16 cellular contexts compared by ENCODE assay signal in the genomic region with DNA sequence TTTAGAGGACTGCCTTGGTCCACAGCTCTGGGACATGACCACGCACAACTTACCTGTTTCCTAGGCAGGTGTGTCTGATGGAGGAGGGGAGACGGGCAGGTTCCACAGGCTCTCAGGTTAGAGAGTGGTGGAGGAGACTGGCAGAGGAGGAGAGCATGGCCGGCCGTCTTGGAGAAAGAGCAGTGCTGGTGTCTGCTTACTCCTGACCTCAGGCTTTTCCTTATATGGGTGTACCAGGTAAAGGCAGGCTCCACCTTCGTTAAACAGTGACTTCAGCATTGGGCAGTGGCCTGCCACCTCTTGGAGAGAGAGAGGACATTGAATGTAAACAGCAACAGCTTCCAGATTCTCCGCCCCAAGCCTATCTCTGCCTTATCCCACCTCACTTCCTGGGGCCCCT. TPM values are rescaled to one million over a fixed set of nuclear protein-coding genes. Genes with fewer than 3 reads are reported as not detected.
A peak's percentile ranks its signal among the peaks of the same experiment; 100 is the strongest.
DNase-seq lines count a peak whose midpoint lies in the region; ATAC-seq and TF ChIP-seq lines count a peak whose summit lies in the region.
"Had no signal": no experiment of that assay in that cellular context is flagged by ENCODE, and none has a peak within 500 bp of the region (broad histone marks: within the 10 kb centered on the region; RNA-seq: fewer than 3 reads in every experiment).

A gene with protein sequence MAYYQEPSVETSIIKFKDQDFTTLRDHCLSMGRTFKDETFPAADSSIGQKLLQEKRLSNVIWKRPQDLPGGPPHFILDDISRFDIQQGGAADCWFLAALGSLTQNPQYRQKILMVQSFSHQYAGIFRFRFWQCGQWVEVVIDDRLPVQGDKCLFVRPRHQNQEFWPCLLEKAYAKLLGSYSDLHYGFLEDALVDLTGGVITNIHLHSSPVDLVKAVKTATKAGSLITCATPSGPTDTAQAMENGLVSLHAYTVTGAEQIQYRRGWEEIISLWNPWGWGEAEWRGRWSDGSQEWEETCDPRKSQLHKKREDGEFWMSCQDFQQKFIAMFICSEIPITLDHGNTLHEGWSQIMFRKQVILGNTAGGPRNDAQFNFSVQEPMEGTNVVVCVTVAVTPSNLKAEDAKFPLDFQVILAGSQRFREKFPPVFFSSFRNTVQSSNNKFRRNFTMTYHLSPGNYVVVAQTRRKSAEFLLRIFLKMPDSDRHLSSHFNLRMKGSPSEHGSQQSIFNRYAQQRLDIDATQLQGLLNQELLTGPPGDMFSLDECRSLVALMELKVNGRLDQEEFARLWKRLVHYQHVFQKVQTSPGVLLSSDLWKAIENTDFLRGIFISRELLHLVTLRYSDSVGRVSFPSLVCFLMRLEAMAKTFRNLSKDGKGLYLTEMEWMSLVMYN (minus strand): TSS at position 198 of the 400 bp plus-strand sequence. CDS start 20,121 bp downstream, outside the sequence.

- H3K36me3 ChIP-seq in iPS-20b (ENCODE audit: insufficient read depth, low read depth, low read length) (no peaks in the 10 kb centered on the region), stomach (no peaks in the 10 kb centered on the region)
- H3K36me3 ChIP-seq: neutrophil had no signal

- peaks cover 0 to 3% (median 0%) of the 10 kb centered on the region in 7 donors for H3K9me3 Mint-ChIP-seq in CD14-positive monocyte
- no peaks in the 10 kb centered on the region for H3K9me3 Mint-ChIP-seq in effector memory CD8-positive, alpha-beta T cell

- no peak for TF ChIP-seq EP300 in stomach (IDR thresholded peaks at IDR 0.05)

- peaks cover 4% of the 10 kb centered on the region; the same call in 1 of the 2 replicates for H3K4me1 ChIP-seq in iPS-20b (ENCODE audit: insufficient read depth, low read length)
- H3K4me1 ChIP-seq in stomach = peaks cover 12 to 64% (median 38%) of the 10 kb centered on the region in 4 donors

- H3K4me3 ChIP-seq in iPS-20b (ENCODE audit: low read length) (peak within 1 kb of the TSS; percentile 55), stomach (peak within 1 kb of the TSS; percentile 9 to 40 (median 28))

- peak in 2 of 4 donors; percentile 52 to 57 for TF ChIP-seq POLR2A in stomach (IDR thresholded peaks at IDR 0.05)

- H3K9ac ChIP-seq in iPS-20b (ENCODE audit: low read depth, low read length) = peak within 1 kb of the TSS; percentile 69; the same call in 1 of the 2 replicates

- peak in 3 of 7 experiments; percentile 13 to 45 (median 27) for TF ChIP-seq CTCF in stomach (IDR thresholded peaks at IDR 0.05)
- no peak for TF ChIP-seq CTCF in CD14-positive monocyte (IDR thresholded peaks at IDR 0.05)

- peaks cover 0 to 2% (median 1%) of the 10 kb centered on the region in 3 donors for H3K27me3 Mint-ChIP-seq in CD14-positive monocyte (ENCODE audit: low read depth in 3 of 3)
- H3K27me3 Mint-ChIP-seq in effector memory CD8-positive, alpha-beta T cell = peaks cover 32 to 75% of the 10 kb centered on the region in 2 donors

- peak within 1 kb of the TSS in 1 of 7 donors; percentile 70 for H3K27ac Mint-ChIP-seq in CD14-positive monocyte
- H3K27ac Mint-ChIP-seq in effector memory CD8-positive, alpha-beta T cell = no peak within 1 kb of the TSS

- WGBS in stomach, 5 donors = 26 to 36% (median 32%) methylated on average over 6 of the region's 6 CpGs

- DNase-seq in NCI-H1417 (lab: John Stamatoyannopoulos, UW) (peak in 2 of 3 experiments; percentile 22 to 44), NCI-H1417 treated with DMSO at 0.1 percent for 48 hours (lab: John Stamatoyannopoulos, UW) (no peak), RPMI8226 (peak; percentile 32), stomach (peak; percentile 84), CD14-positive monocyte (ENCODE audit: low spot score) (no peak), NK-92 (lab: John Stamatoyannopoulos, UW; ENCODE audit: unreplicated experiment) (no peak)
- no peak for DNase-seq in effector memory CD8-positive, alpha-beta T cell
- DNase-seq: 8988T; activated T-cell treated with anti-CD3 and anti-CD28 coated beads, Interleukin-2, amount 50 U/mL, for 48 hours; DND-41; NCI-H1694; stimulated activated naive CD4-positive, alpha-beta T cell had no signal

- no peaks in the 10 kb centered on the region for H3K9me3 ChIP-seq in iPS-20b (ENCODE audit: insufficient read depth, low read depth, low read length)
- H3K9me3 ChIP-seq in stomach = no peaks in the 10 kb centered on the region
- H3K9me3 ChIP-seq: neutrophil had no signal

- H3K27ac ChIP-seq in iPS-20b (ENCODE audit: low read length) (peak within 1 kb of the TSS; percentile 82), stomach (peak within 1 kb of the TSS; percentile 64 to 86 (median 76))
- H3K27ac ChIP-seq: HL-60, neutrophil had no signal

- no peaks in the 10 kb centered on the region for H3K36me3 Mint-ChIP-seq in CD14-positive monocyte
- no peaks in the 10 kb centered on the region for H3K36me3 Mint-ChIP-seq in effector memory CD8-positive, alpha-beta T cell (ENCODE audit: insufficient read depth)

- no peaks in the 10 kb centered on the region for H3K27me3 ChIP-seq in iPS-20b (ENCODE audit: insufficient read depth, low read length)
- no peaks in the 10 kb centered on the region for H3K27me3 ChIP-seq in stomach
- H3K27me3 ChIP-seq: neutrophil had no signal

- ATAC-seq in effector memory CD8-positive, alpha-beta T cell (replicated peaks) = no peak

- no peaks in the 10 kb centered on the region for H3K4me1 Mint-ChIP-seq in CD14-positive monocyte
- no peaks in the 10 kb centered on the region for H3K4me1 Mint-ChIP-seq in effector memory CD8-positive, alpha-beta T cell (ENCODE audit: low read depth in 2 of 2)

- no peak within 1 kb of the TSS for H3K4me3 Mint-ChIP-seq in CD14-positive monocyte
- no peak within 1 kb of the TSS for H3K4me3 Mint-ChIP-seq in effector memory CD8-positive, alpha-beta T cell

- intact Hi-C loops in stomach (cut with DNase I; ENCODE audit: low total_unique reads) (no loop called here), CD14-positive monocyte (cut with micrococcal nuclease) (no loop called here)

RNA-seq across cellular contexts. Expression of the gene that starts here (rescaled TPM):
- total RNA-seq in stomach = 10 to 100 TPM in 4 of 5 donors, 1 to 10 TPM in 1; 6.4 to 93.3 (median 57.1) TPM
- polyA plus RNA-seq in stomach (10 to 100 TPM; 20.3 to 34.3 (median 26.0) TPM), CD14-positive monocyte (not detected)
- total RNA-seq: endothelial cell of umbilical vein had no signal
- polyA plus RNA-seq: endothelial cell of umbilical vein had no signal

Comparison
In these comparisons a context has a peak if more than half of its experiments do, and no peak if none do; other contexts are left out.
1. RNA of the gene that starts here (polyA plus RNA-seq): 20.3 to 34.3 TPM in stomach; not detected in CD14-positive monocyte; every median in the first group is over 10 times any median in the second.
2. DNase-seq: peak in NCI-H1417 (2 of 3), RPMI8226 (single experiment) and stomach (single experiment); none in NCI-H1417 treated with DMSO at 0.1 percent for 48 hours (single experiment), CD14-positive monocyte (single experiment), effector memory CD8-positive, alpha-beta T cell (0 of 3) and NK-92 (single experiment).